In the genomic region with DNA sequence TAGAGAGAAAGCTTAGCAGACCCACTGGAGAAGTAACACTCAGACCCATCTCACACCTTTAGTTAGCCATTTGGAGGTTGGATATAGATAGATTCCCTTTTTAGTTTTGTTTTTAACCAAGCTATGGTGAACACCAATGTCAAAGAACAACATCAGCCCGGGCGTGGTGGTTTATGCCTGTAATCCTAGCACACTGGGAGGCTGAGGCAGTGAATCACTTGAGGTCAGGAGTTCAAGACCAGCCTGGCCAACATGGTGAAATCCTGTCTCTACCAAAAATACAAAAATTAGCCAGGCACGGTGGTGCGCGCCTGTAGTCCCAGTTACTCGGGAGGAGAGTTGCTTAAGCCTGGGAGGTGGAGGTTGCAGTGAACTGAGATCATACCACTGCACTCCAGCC, we compare ENCODE assay signal across 17 cellular contexts. TPM values are rescaled to one million over a fixed set of nuclear protein-coding genes. Genes with fewer than 3 reads are reported as not detected.
"Had no signal": no experiment of that assay in that cellular context is flagged by ENCODE, and none has a peak within 500 bp of the region (broad histone marks: within the 10 kb centered on the region; RNA-seq: fewer than 3 reads in every experiment).

No MANE protein-coding gene starts in this region.

RNA-seq across cellular contexts. Expression of a gene that starts 45.1 kb away (rescaled TPM):
- total RNA-seq: occipital lobe, osteoblast, ovary, prostate gland, pulmonary artery endothelial cell, right atrium auricular region, sciatic nerve, smooth muscle cell, stomach, subcutaneous adipose tissue, temporal lobe, thoracic aorta, thyroid gland, tibial nerve, upper lobe of left lung, ureter, vagina had no signal
